In the genomic region with DNA sequence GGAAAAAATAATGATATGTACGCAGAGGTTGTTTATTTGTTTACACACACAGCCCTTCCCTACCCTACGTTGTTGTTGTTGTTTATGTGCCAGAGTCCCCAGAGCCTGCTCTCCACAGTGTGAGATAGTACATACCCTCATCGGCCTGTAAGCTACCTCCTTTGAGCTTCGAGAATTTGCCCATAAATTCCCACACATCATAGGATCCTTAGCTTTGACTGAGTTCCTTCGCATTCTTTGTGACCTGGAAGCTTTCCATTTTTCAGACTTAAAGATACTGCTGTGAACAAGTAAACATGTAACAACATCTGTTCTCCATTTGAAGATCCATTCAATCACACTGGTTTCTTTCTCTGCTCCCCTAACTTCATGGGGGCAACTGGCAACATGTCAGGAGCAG, we compare ENCODE assay signal across 22 cellular contexts.
"Had no signal": no experiment of that assay in that cellular context is flagged by ENCODE, and none has a peak within 500 bp of the region (broad histone marks: within the 10 kb centered on the region; RNA-seq: fewer than 3 reads in every experiment).

No MANE protein-coding gene starts in this region.

- H3K27me3 Mint-ChIP-seq: activated CD8-positive, alpha-beta memory T cell treated with anti-CD3 and anti-CD28 coated beads, Interleukin-2, amount 10 ng/mL, durations not matched to agents 7 days and 5 days; activated naive CD8-positive, alpha-beta T cell treated with anti-CD3 and anti-CD28 coated beads, Interleukin-2, amount 50 U/mL, for 24 hours had no signal

- H3K36me3 ChIP-seq: transverse colon, vagina had no signal

- H3K27ac Mint-ChIP-seq: activated CD8-positive, alpha-beta memory T cell treated with anti-CD3 and anti-CD28 coated beads, Interleukin-2, amount 10 ng/mL, durations not matched to agents 7 days and 5 days; activated naive CD4-positive, alpha-beta T cell treated with anti-CD3 and anti-CD28 coated beads for 36 hours; activated naive CD8-positive, alpha-beta T cell treated with anti-CD3 and anti-CD28 coated beads, Interleukin-2, amount 50 U/mL, for 24 hours; activated T-helper 2 cell treated with anti-CD3 and anti-CD28 coated beads, Interferon-gamma antibody, Interleukin-2, Interleukin-4, amounts not matched to agents 10 μg/mL and 5 μg/mL and 100 μg/mL, durations not matched to agents 14 hours and 24 hours and 36 hours had no signal

- H3K9me3 Mint-ChIP-seq: activated naive CD8-positive, alpha-beta T cell treated with anti-CD3 and anti-CD28 coated beads, Interleukin-2, amount 50 U/mL, for 24 hours; activated T-helper 2 cell treated with anti-CD3 and anti-CD28 coated beads, Interferon-gamma antibody, Interleukin-2, Interleukin-4, amounts not matched to agents 10 μg/mL and 5 μg/mL and 100 μg/mL, durations not matched to agents 14 hours and 24 hours and 36 hours had no signal

- H3K4me3 ChIP-seq: dorsolateral prefrontal cortex, transverse colon, vagina had no signal

- H3K4me3 Mint-ChIP-seq: activated CD8-positive, alpha-beta memory T cell treated with anti-CD3 and anti-CD28 coated beads, Interleukin-2, amount 10 ng/mL, durations not matched to agents 7 days and 5 days; activated naive CD4-positive, alpha-beta T cell treated with anti-CD3 and anti-CD28 coated beads for 36 hours; activated naive CD8-positive, alpha-beta T cell treated with anti-CD3 and anti-CD28 coated beads, Interleukin-2, amount 50 U/mL, for 24 hours had no signal

- H3K9me3 ChIP-seq: transverse colon, vagina had no signal

- DNase-seq: activated CD4-positive, alpha-beta T cell treated with anti-CD3 and anti-CD28 coated beads for 1 hour; activated CD4-positive, alpha-beta T cell treated with anti-CD3 and anti-CD28 coated beads, Interleukin-2, amount 50 U/mL, for 4 hours; activated CD8-positive, alpha-beta memory T cell treated with anti-CD3 and anti-CD28 coated beads, Interleukin-2, amount 10 ng/mL, durations not matched to agents 7 days and 5 days; activated naive CD4-positive, alpha-beta T cell treated with anti-CD3 and anti-CD28 coated beads for 36 hours; activated naive CD8-positive, alpha-beta T cell treated with anti-CD3 and anti-CD28 coated beads, Interleukin-2, amount 50 U/mL, for 24 hours; activated T-cell treated with anti-CD3 and anti-CD28 coated beads, Interleukin-2, amount 50 U/mL, for 1 hour; aorta; cerebellar nuclear complex; dorsolateral prefrontal cortex; hippocampal formation; kidney; midbrain; retina; stimulated activated CD4-positive, alpha-beta T cell treated with anti-CD3 and anti-CD28 coated beads, Interleukin-15, amount 100 ng/mL, for 24 hours; stimulated activated CD4-positive, alpha-beta T cell treated with anti-CD3 and anti-CD28 coated beads, Interleukin-4, amount 100 ng/mL, for 24 hours; stimulated activated naive CD4-positive, alpha-beta T cell treated with Interleukin-2 at 50 U/mL for 16 hours; substantia nigra; T-helper 1 cell; T1000; transverse colon had no signal

- H3K27ac ChIP-seq: dorsolateral prefrontal cortex, transverse colon, vagina had no signal
